11 cellular contexts compared by ENCODE assay signal in the genomic region with DNA sequence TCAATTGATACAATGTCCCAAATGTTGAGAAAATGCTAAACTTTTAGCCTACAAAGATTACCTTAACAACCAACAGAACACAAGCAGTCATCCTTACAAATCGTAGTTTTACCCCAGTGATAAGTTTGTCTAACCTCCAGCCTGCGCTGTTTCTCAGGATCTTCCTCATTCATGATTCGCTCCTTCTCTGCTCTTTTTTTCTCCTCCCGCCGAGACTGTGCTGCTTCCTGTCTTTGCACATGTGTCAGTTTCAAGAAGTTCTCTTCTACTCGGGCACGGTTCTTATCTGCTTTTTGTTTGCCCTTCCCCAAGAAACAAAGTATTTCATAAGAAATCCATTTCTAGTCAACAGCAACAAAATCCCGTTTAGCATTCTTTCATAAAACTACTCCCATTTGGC. TPM values are rescaled to one million over a fixed set of nuclear protein-coding genes. Genes with fewer than 3 reads are reported as not detected.
DNase-seq lines count a peak whose midpoint lies in the region; ATAC-seq lines count a peak whose summit lies in the region.
"Had no signal": no experiment of that assay in that cellular context is flagged by ENCODE, and none has a peak within 500 bp of the region (broad histone marks: within the 10 kb centered on the region; RNA-seq: fewer than 3 reads in every experiment).

No MANE protein-coding gene starts in this region.

- H3K4me1 ChIP-seq in CD8-positive, alpha-beta memory T cell (ENCODE audit: insufficient read depth, low read length): peaks cover 9% of the 10 kb centered on the region
- H3K4me1 ChIP-seq: SJSA1, suprapubic skin had no signal

- H3K4me1 Mint-ChIP-seq in CD8-positive, alpha-beta memory T cell: peaks cover 8 to 15% (median 10%) of the 10 kb centered on the region in 3 donors
- H3K4me1 Mint-ChIP-seq in activated CD8-positive, alpha-beta T cell treated with anti-CD3 and anti-CD28 coated beads, Interleukin-2, amount 10 ng/mL, durations not matched to agents 7 days and 5 days (ENCODE audit: low read depth): peaks cover 11% of the 10 kb centered on the region
- peaks cover 5 to 9% (median 8%) of the 10 kb centered on the region in 3 donors for H3K4me1 Mint-ChIP-seq in naive B cell

- no peaks in the 10 kb centered on the region for H3K27me3 ChIP-seq in CD8-positive, alpha-beta memory T cell (ENCODE audit: insufficient read depth, low read length, poor library complexity, severe bottlenecking)
- H3K27me3 ChIP-seq: cardiac muscle cell, SJSA1, suprapubic skin had no signal

- POLR2A ChIA-PET in CD8-positive, alpha-beta memory T cell (lab: Charles Lee): interaction anchor here (0.7 kb wide), 1 partner anchor 45 kb away, joined by 4 read pairs; no protein-coding TSS in a partner anchor
- POLR2A ChIA-PET in activated CD8-positive, alpha-beta T cell treated with anti-CD3 and anti-CD28 coated beads, Interleukin-2, amount 10 ng/mL, durations not matched to agents 7 days and 5 days (lab: Charles Lee): interaction anchor here (1.0 to 2.7 kb wide), 3 partner anchors 9 to 53 kb away, joined by 3 to 14 read pairs (median 8); partner anchors contain the start of genes CCDC47 and DDX42

- peak overlapping the region in 7 of 8 donors; percentile 1 to 82 (median 73) for H3K27ac Mint-ChIP-seq in CD8-positive, alpha-beta memory T cell
- H3K27ac Mint-ChIP-seq in activated CD8-positive, alpha-beta T cell treated with anti-CD3 and anti-CD28 coated beads, Interleukin-2, amount 10 ng/mL, durations not matched to agents 7 days and 5 days: peak overlapping the region; percentile 92
- H3K27ac Mint-ChIP-seq in naive B cell: peak overlapping the region; percentile 6 to 75 (median 46)

- H3K27ac ChIP-seq in CD8-positive, alpha-beta memory T cell (ENCODE audit: low read depth, low read length): no peak overlapping the region
- H3K27ac ChIP-seq: cardiac muscle cell, SJSA1, suprapubic skin had no signal

- H3K9me3 ChIP-seq in CD8-positive, alpha-beta memory T cell (ENCODE audit: low read length): no peaks in the 10 kb centered on the region
- H3K9me3 ChIP-seq: SJSA1, suprapubic skin had no signal

- CTCF ChIA-PET in CD8-positive, alpha-beta memory T cell (lab: Charles Lee): interaction anchor here (1.4 kb wide), 1 partner anchor 10 kb away, joined by 3 read pairs; no protein-coding TSS in a partner anchor
- CTCF ChIA-PET in activated CD8-positive, alpha-beta T cell treated with anti-CD3 and anti-CD28 coated beads, Interleukin-2, amount 10 ng/mL, durations not matched to agents 7 days and 5 days (lab: Charles Lee): interaction anchor here (0.8 to 1.1 kb wide), 4 partner anchors 10 to 23 kb away, joined by 3 to 4 read pairs (median 3); partner anchors contain the start of genes CCDC47 and DDX42

- peaks cover 41% of the 10 kb centered on the region for H3K36me3 ChIP-seq in CD8-positive, alpha-beta memory T cell (ENCODE audit: insufficient read depth, low read length)

- H3K4me3 ChIP-seq in CD8-positive, alpha-beta memory T cell (ENCODE audit: low read length): no peak overlapping the region
- H3K4me3 ChIP-seq: cardiac muscle cell, SJSA1, suprapubic skin had no signal

- ATAC-seq in activated CD8-positive, alpha-beta T cell treated with anti-CD3 and anti-CD28 coated beads, Interleukin-2, amount 10 ng/mL, durations not matched to agents 7 days and 5 days: peak; percentile 79
- ATAC-seq in naive B cell (ENCODE audit: low read depth in 2 of 2) (peak; percentile 92 to 93), HG03521 (IDR thresholded peaks at IDR 0.05; ENCODE audit: unreplicated experiment) (no peak), GM18870 (IDR thresholded peaks at IDR 0.05; ENCODE audit: unreplicated experiment) (no peak)

- DNase-seq in CD8-positive, alpha-beta memory T cell: peak in 1 of 5 donors; percentile 46
- DNase-seq in Kasumi-1 (lab: John Stamatoyannopoulos, UW) (peak; percentile 92 to 96), naive B cell (peak; percentile 25), activated gamma-delta T cell (lab: John Stamatoyannopoulos, UW) (no peak)
- DNase-seq in activated CD8-positive, alpha-beta T cell treated with anti-CD3 and anti-CD28 coated beads, Interleukin-2, amount 10 ng/mL, durations not matched to agents 7 days and 5 days: peak; percentile 50
- DNase-seq: NCI-H510A had no signal

- H3K36me3 Mint-ChIP-seq in CD8-positive, alpha-beta memory T cell: peaks cover 0 to 74% (median 14%) of the 10 kb centered on the region in 3 donors
- peaks cover 49% of the 10 kb centered on the region for H3K36me3 Mint-ChIP-seq in activated CD8-positive, alpha-beta T cell treated with anti-CD3 and anti-CD28 coated beads, Interleukin-2, amount 10 ng/mL, durations not matched to agents 7 days and 5 days (ENCODE audit: low read depth)
- H3K36me3 Mint-ChIP-seq in naive B cell: peaks cover 5 to 16% of the 10 kb centered on the region in 2 donors

- H3K27me3 Mint-ChIP-seq in CD8-positive, alpha-beta memory T cell: no peaks in the 10 kb centered on the region
- no peaks in the 10 kb centered on the region for H3K27me3 Mint-ChIP-seq in activated CD8-positive, alpha-beta T cell treated with anti-CD3 and anti-CD28 coated beads, Interleukin-2, amount 10 ng/mL, durations not matched to agents 7 days and 5 days (ENCODE audit: low read depth)
- H3K27me3 Mint-ChIP-seq in naive B cell: no peaks in the 10 kb centered on the region

- no peaks in the 10 kb centered on the region for H3K9me3 Mint-ChIP-seq in CD8-positive, alpha-beta memory T cell
- H3K9me3 Mint-ChIP-seq in activated CD8-positive, alpha-beta T cell treated with anti-CD3 and anti-CD28 coated beads, Interleukin-2, amount 10 ng/mL, durations not matched to agents 7 days and 5 days (ENCODE audit: insufficient read depth): no peaks in the 10 kb centered on the region
- H3K9me3 Mint-ChIP-seq in naive B cell: no peaks in the 10 kb centered on the region

- peak overlapping the region in 6 of 7 donors; percentile 3 to 67 (median 36) for H3K4me3 Mint-ChIP-seq in CD8-positive, alpha-beta memory T cell
- peak overlapping the region; percentile 64 for H3K4me3 Mint-ChIP-seq in activated CD8-positive, alpha-beta T cell treated with anti-CD3 and anti-CD28 coated beads, Interleukin-2, amount 10 ng/mL, durations not matched to agents 7 days and 5 days
- peak overlapping the region in 7 of 8 donors; percentile 3 to 72 (median 30) for H3K4me3 Mint-ChIP-seq in naive B cell

RNA-seq across cellular contexts. Expression of gene STRADA, which starts 10.2 kb away (rescaled TPM):
- total RNA-seq in CD8-positive, alpha-beta memory T cell: 10 to 100 TPM; 56.7 to 57.2 TPM
- 22.8 TPM for polyA plus RNA-seq in CD8-positive, alpha-beta memory T cell
- total RNA-seq in activated CD8-positive, alpha-beta T cell treated with anti-CD3 and anti-CD28 coated beads, Interleukin-2, amount 10 ng/mL, durations not matched to agents 7 days and 5 days: 10 to 100 TPM; 46.0 to 49.9 TPM
- 10 to 100 TPM; 21.1 to 33.2 (median 26.3) TPM for polyA plus RNA-seq in naive B cell (ENCODE audit: low read depth in 6 of 6)

RNA-seq across cellular contexts. Expression of gene CCDC47, which starts 21.6 kb away (rescaled TPM):
- total RNA-seq in CD8-positive, alpha-beta memory T cell: 10 to 100 TPM; 93.0 to 94.5 TPM
- 49.6 TPM for polyA plus RNA-seq in CD8-positive, alpha-beta memory T cell
- total RNA-seq in activated CD8-positive, alpha-beta T cell treated with anti-CD3 and anti-CD28 coated beads, Interleukin-2, amount 10 ng/mL, durations not matched to agents 7 days and 5 days: 10 to 100 TPM; 59.4 to 61.1 TPM
- 10 to 100 TPM; 27.1 to 46.1 (median 36.3) TPM for polyA plus RNA-seq in naive B cell (ENCODE audit: low read depth in 6 of 6)

RNA-seq across cellular contexts. Expression of gene DDX42, which starts 22.2 kb away (rescaled TPM):
- 100 to 1,000 TPM; 103 to 122 TPM for total RNA-seq in CD8-positive, alpha-beta memory T cell
- polyA plus RNA-seq in CD8-positive, alpha-beta memory T cell: 16.9 TPM
- total RNA-seq in activated CD8-positive, alpha-beta T cell treated with anti-CD3 and anti-CD28 coated beads, Interleukin-2, amount 10 ng/mL, durations not matched to agents 7 days and 5 days: 100 to 1,000 TPM; 106 to 116 TPM
- 10 to 100 TPM in 4 of 6 donors, 1 to 10 TPM in 2; 6.3 to 24.1 (median 13.5) TPM for polyA plus RNA-seq in naive B cell (ENCODE audit: low read depth in 6 of 6)

RNA-seq across cellular contexts. Expression of gene LIMD2, which starts 51.9 kb away (rescaled TPM):
- 100 to 1,000 TPM; 236 to 240 TPM for total RNA-seq in CD8-positive, alpha-beta memory T cell
- 495 TPM for polyA plus RNA-seq in CD8-positive, alpha-beta memory T cell
- 100 to 1,000 TPM; 308 to 309 TPM for total RNA-seq in activated CD8-positive, alpha-beta T cell treated with anti-CD3 and anti-CD28 coated beads, Interleukin-2, amount 10 ng/mL, durations not matched to agents 7 days and 5 days
- polyA plus RNA-seq in naive B cell (ENCODE audit: low read depth in 6 of 6): 100 to 1,000 TPM; 557 to 994 (median 667) TPM

Comparison
In these comparisons a context has a peak if more than half of its experiments do, and no peak if none do; other contexts are left out.
1. ATAC-seq: peak in activated CD8-positive, alpha-beta T cell treated with anti-CD3 and anti-CD28 coated beads, Interleukin-2, amount 10 ng/mL, durations not matched to agents 7 days and 5 days (single experiment) and naive B cell (2 of 2); none in HG03521 (single experiment) and GM18870 (single experiment).
2. Peak in every context shown above with its lines, with median percentiles within 50 percentile points of each other: H3K27ac Mint-ChIP-seq and H3K4me3 Mint-ChIP-seq.